In the genomic region with DNA sequence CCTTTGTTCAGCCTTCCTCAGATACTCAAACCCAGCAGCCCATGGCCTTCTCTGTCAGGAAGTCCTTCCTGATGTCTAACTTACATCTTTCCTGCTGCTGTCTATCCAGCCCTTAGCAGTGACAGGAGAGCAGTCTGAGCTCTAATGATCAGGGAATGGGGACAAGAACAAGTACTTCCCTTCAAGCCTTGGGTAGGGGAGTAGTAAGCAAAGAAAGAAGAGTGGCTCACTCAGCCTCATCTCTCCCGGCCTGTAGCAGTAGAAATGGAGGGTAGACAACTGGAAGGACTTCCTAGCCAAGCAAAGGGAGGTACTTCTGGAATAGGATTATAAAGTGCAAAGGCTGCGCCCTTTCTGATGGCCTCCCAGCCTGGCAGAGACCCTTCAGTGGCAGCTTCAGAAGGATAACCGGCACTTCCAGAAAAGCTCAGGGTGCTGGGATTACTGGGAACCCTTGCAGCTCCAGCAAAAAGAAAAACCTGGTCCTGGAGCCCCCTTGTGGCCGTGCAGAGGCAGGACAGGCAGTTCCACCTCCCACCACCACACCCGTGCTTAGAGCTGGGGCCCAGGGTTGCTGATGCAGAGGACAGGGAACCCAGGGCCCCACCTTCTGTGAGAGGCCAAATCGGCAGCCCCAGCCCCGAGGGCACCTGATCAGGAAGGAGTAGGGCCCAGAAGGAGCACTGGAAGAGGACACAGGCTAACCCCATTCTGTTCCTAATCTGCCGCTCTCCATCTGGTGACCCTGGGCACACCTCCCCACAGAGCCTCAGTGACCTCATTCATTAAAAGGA, we compare ENCODE assay signal across 8 cellular contexts. TPM values are rescaled to one million over a fixed set of nuclear protein-coding genes. Genes with fewer than 3 reads are reported as not detected.
DNase-seq lines count a peak whose midpoint lies in the region; ATAC-seq and TF ChIP-seq lines count a peak whose summit lies in the region.

No MANE protein-coding gene starts in this region.

- in situ Hi-C loops in KBM-7 (cut with MboI; ENCODE audit: low pct_unique_long_range_greater_than_20kb, low sequenced_read_pairs) (no loop called here), Panc1 (cut with HindIII; ENCODE audit: low pct_unique_long_range_greater_than_20kb, low sequenced_read_pairs) (no loop called here)

- H3K36me3 Mint-ChIP-seq in activated T-cell treated with anti-CD3 and anti-CD28 coated beads, Interleukin-2, amount 50 U/mL, for 4 hours (ENCODE audit: insufficient read depth) = no peaks in the 10 kb centered on the region

- no TSS peak for BruUV-seq in Panc1 (replicated peaks; lab: Mats Ljungman, UMichigan)

- peaks cover 79% of the 10 kb centered on the region for H3K27me3 Mint-ChIP-seq in activated T-cell treated with anti-CD3 and anti-CD28 coated beads, Interleukin-2, amount 50 U/mL, for 4 hours (ENCODE audit: low read depth)

- H3K79me2 ChIP-seq in fibroblast of lung (ENCODE audit: control insufficient read depth, insufficient read depth, low read length) = no peaks in the 10 kb centered on the region

- H3K27ac ChIP-seq in Panc1 (ENCODE audit: low read length) (peak overlapping the region; percentile 5; the same call in 1 of the 2 replicates), fibroblast of lung (ENCODE audit: insufficient read depth, low read length) (no peak overlapping the region), neutrophil (no peak overlapping the region), tibial nerve (no peak overlapping the region)

- no peak for TF ChIP-seq EP300 in tibial nerve (IDR thresholded peaks at IDR 0.05)

- DNase-seq in KBM-7 (peak; percentile 88), Panc1 (ENCODE audit: low read depth, low spot score) (no peak), fibroblast of lung (ENCODE audit: low read depth in 2 of 2) (peak; percentile 49 to 76), tibial nerve (ENCODE audit: low spot score in 2 of 2) (peak; percentile 42 to 57)
- DNase-seq in activated T-cell treated with anti-CD3 and anti-CD28 coated beads, Interleukin-2, amount 50 U/mL, for 4 hours = peak; percentile 56

- H3K4me3 Mint-ChIP-seq in activated T-cell treated with anti-CD3 and anti-CD28 coated beads, Interleukin-2, amount 50 U/mL, for 4 hours = no peak overlapping the region

- H3K9me3 ChIP-seq in Panc1 (ENCODE audit: control insufficient read depth, insufficient read depth, low read depth, low read length) (no peaks in the 10 kb centered on the region), fibroblast of lung (ENCODE audit: control insufficient read depth, insufficient read depth, low read depth, low read length) (no peaks in the 10 kb centered on the region), neutrophil (no peaks in the 10 kb centered on the region), tibial nerve (no peaks in the 10 kb centered on the region)

- H3K27me3 ChIP-seq in Panc1 (ENCODE audit: control insufficient read depth, insufficient read depth, low read length) = no peaks in the 10 kb centered on the region
- H3K27me3 ChIP-seq in fibroblast of lung (ENCODE audit: control insufficient read depth, insufficient read depth, low read length) = peaks cover 21% of the 10 kb centered on the region
- H3K27me3 ChIP-seq in neutrophil = peaks cover 44% of the 10 kb centered on the region
- H3K27me3 ChIP-seq in tibial nerve = peaks cover 0 to 5% of the 10 kb centered on the region in 2 donors

- CTCF ChIA-PET in Panc1 (lab: Charles Lee) = interaction anchor here (0.6 to 2.8 kb wide), 14 partner anchors 9 to 605 kb away, joined by 3 to 24 read pairs (median 4); a partner anchor contains a TSS

- WGBS in tibial nerve, 2 donors = 24 to 27% methylated on average over 8 of the region's 8 CpGs

- H3K36me3 ChIP-seq in Panc1 (ENCODE audit: control insufficient read depth, insufficient read depth, low read length) (no peaks in the 10 kb centered on the region), fibroblast of lung (ENCODE audit: control insufficient read depth, insufficient read depth, low read length) (no peaks in the 10 kb centered on the region), neutrophil (no peaks in the 10 kb centered on the region), tibial nerve (no peaks in the 10 kb centered on the region)

- no peak for TF ChIP-seq POLR2A in tibial nerve (IDR thresholded peaks at IDR 0.05)

- peak; percentile 95 for ATAC-seq in Panc1
- ATAC-seq in activated T-cell treated with anti-CD3 and anti-CD28 coated beads, Interleukin-2, amount 50 U/mL, for 4 hours = peak; percentile 93 to 94
- no peak for ATAC-seq in GM18520 (IDR thresholded peaks at IDR 0.05; ENCODE audit: unreplicated experiment)

- H4K20me1 ChIP-seq in fibroblast of lung (ENCODE audit: control insufficient read depth, extremely low read depth, insufficient read depth, low read length) = no peaks in the 10 kb centered on the region

- H3K4me3 ChIP-seq in Panc1 (ENCODE audit: low read depth in 2 of 2, low read length in 2 of 2) (no peak overlapping the region), fibroblast of lung (replicated peaks in 1 of 4; ENCODE audit: control extremely low read depth in 1 of 4, insufficient read depth in 1 of 4, low read depth in 3 of 4, low read length in 4 of 4) (no peak overlapping the region), neutrophil (ENCODE audit: low read depth in 1 of 2, low read length in 1 of 2) (no peak overlapping the region), tibial nerve (no peak overlapping the region)

- no peaks in the 10 kb centered on the region for H3K4me1 Mint-ChIP-seq in activated T-cell treated with anti-CD3 and anti-CD28 coated beads, Interleukin-2, amount 50 U/mL, for 4 hours (ENCODE audit: low read depth)

- POLR2A ChIA-PET in Panc1 (lab: Charles Lee) = interaction anchor here (0.5 kb wide), 1 partner anchor 470 kb away, joined by 3 read pairs; no protein-coding TSS in a partner anchor

- no peak overlapping the region for H3K4me2 ChIP-seq in fibroblast of lung (ENCODE audit: extremely low read depth, insufficient read depth, low read length)

- H3K9ac ChIP-seq in fibroblast of lung (ENCODE audit: insufficient read depth, low read length) = no peak overlapping the region

- no peak overlapping the region for H2AFZ ChIP-seq in fibroblast of lung (ENCODE audit: low read length)

- TF ChIP-seq CTCF in GM12872 (IDR thresholded peaks at IDR 0.05; ENCODE audit: insufficient read depth, low read depth, low read length) (peak; percentile 99), Panc1 (IDR thresholded peaks at IDR 0.05) (peak; percentile 98), fibroblast of lung (conservative IDR thresholded peaks at IDR 0.05 in 1 of 2, IDR thresholded peaks at IDR 0.05 in 1 of 2; ENCODE audit: low read depth in 1 of 2, low read length in 2 of 2) (peak; percentile 98), neutrophil (IDR thresholded peaks at IDR 0.05) (peak; percentile 98), tibial nerve (IDR thresholded peaks at IDR 0.05) (peak; percentile 92 to 99 (median 94))

- H3K4me1 ChIP-seq in Panc1 (ENCODE audit: control insufficient read depth, insufficient read depth, low read length) (peaks cover 11% of the 10 kb centered on the region; the same call in 1 of the 2 replicates), fibroblast of lung (ENCODE audit: control insufficient read depth, extremely low read depth, insufficient read depth, low read length) (no peaks in the 10 kb centered on the region), neutrophil (ENCODE audit: control insufficient read depth in 1 of 2, insufficient read depth in 1 of 2, low read depth in 1 of 2, low read length in 1 of 2) (peaks cover 15 to 25% of the 10 kb centered on the region in 2 experiments), tibial nerve (peaks cover 0 to 14% (median 3%) of the 10 kb centered on the region in 4 donors)

- intact Hi-C loops in Panc1 (cut with micrococcal nuclease; ENCODE audit: unreplicated experiment) = loop anchor here (1.0 to 2.0 kb wide), 2 partner anchors 168 to 195 kb away; a partner anchor contains a TSS

- no peaks in the 10 kb centered on the region for H3K9me3 Mint-ChIP-seq in activated T-cell treated with anti-CD3 and anti-CD28 coated beads, Interleukin-2, amount 50 U/mL, for 4 hours

RNA-seq across cellular contexts. Expression of a gene that starts 12.4 kb away (rescaled TPM):
- total RNA-seq in Panc1 (2021; ENCODE audit: unreplicated experiment) (43.3 TPM), fibroblast of lung (24.1 and 34.7 TPM in 2 replicates), tibial nerve (10 to 100 TPM; 31.5 to 55.5 (median 36.3) TPM)
- 42.9 TPM for polyA plus RNA-seq in Panc1 (2012; ENCODE audit: insufficient read length)
- total RNA-seq in activated T-cell treated with anti-CD3 and anti-CD28 coated beads, Interleukin-2, amount 50 U/mL, for 4 hours = 10 to 100 TPM; 14.1 to 19.8 (median 19.2) TPM
- 22.5 and 23.7 TPM in 2 replicates for polyA plus RNA-seq in fibroblast of lung
- polyA plus RNA-seq in fibroblast of lung (2012) = 27.6 and 33.5 TPM in 2 replicates
- polyA minus RNA-seq in fibroblast of lung (ENCODE audit: low replicate concordance) = 44.7 and 50.9 TPM in 2 replicates
